1 cellular context compared by ENCODE assay signal in genomic region chr14:64572721-64573508, GRCh38.
TF ChIP-seq lines count a peak whose summit lies in the region.

No MANE protein-coding gene starts in this region.

TF ChIP-seq in H1, 55 proteins besides CTCF, POLR2A, EP300 and RAD21 (continued from another document):
- TF ChIP-seq SIN3A (conservative IDR thresholded peaks at IDR 0.05 in 1 of 2, IDR thresholded peaks at IDR 0.05 in 1 of 2; ENCODE audit: low read depth in 1 of 2, low read length in 2 of 2) (0 out of 4 replicates have a peak, but pooled peaks of 1 of the 2 experiments have one; percentile 65), JUN (IDR thresholded peaks at IDR 0.05; ENCODE audit: low read depth, low read length) (no peak), TCF12 (IDR thresholded peaks at IDR 0.05; ENCODE audit: low read depth, low read length) (peak; percentile 70; the same call in 1 of the 2 replicates)
TF ChIP-seq in H1: peak in this region for 3.
